ENCODE assay signal across 21 cellular contexts in the genomic region with DNA sequence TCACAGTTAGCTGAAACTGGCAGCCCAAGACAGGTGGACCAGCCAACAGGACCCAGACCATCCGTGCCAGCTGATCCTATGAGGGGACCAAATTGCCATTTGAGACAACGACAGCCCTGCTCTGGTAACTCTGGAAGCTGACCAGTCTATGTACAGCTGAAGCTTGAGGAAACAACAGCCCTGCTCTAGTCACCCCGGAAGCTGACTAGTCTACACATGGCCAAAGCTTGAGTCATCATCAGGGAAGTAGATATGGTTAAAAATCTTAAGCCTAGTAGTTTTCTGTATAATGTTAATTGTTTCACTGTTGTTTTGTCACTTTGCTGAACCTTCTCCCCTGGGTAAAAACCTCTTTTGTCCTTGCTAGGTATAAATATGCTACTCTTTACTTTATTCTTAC.
"Had no signal": no experiment of that assay in that cellular context is flagged by ENCODE, and none has a peak within 500 bp of the region (broad histone marks: within the 10 kb centered on the region; RNA-seq: fewer than 3 reads in every experiment).

No MANE protein-coding gene starts in this region.

- H3K27me3 Mint-ChIP-seq: activated B cell treated with CpG ODN at 0.5 μM for 24 hours; activated CD4-positive, alpha-beta memory T cell treated with anti-CD3 and anti-CD28 coated beads for 36 hours; activated CD8-positive, alpha-beta memory T cell treated with anti-CD3 and anti-CD28 coated beads, Interleukin-2, amount 10 ng/mL, durations not matched to agents 7 days and 5 days; activated naive CD8-positive, alpha-beta T cell treated with anti-CD3 and anti-CD28 coated beads, Interleukin-2, amount 10 ng/mL, durations not matched to agents 7 days and 5 days had no signal

- H3K27ac Mint-ChIP-seq: activated B cell treated with CpG ODN at 0.5 μM for 24 hours; activated CD4-positive, alpha-beta memory T cell treated with anti-CD3 and anti-CD28 coated beads for 36 hours; activated CD8-positive, alpha-beta memory T cell treated with anti-CD3 and anti-CD28 coated beads, Interleukin-2, amount 10 ng/mL, durations not matched to agents 7 days and 5 days; activated naive CD8-positive, alpha-beta T cell treated with anti-CD3 and anti-CD28 coated beads, Interleukin-2, amount 10 ng/mL, durations not matched to agents 7 days and 5 days; nephron progenitor cell; stimulated activated effector memory CD8-positive, alpha-beta T cell treated with anti-CD3 and anti-CD28 coated beads, Interleukin-12 subunit alpha, Interleukin-12 subunit beta, amount 100 ng/mL, for 72 hours had no signal

- H3K27me3 ChIP-seq: body of pancreas, esophagus squamous epithelium, hepatocyte, left lung, sigmoid colon, stomach, upper lobe of left lung had no signal

- H3K27ac ChIP-seq: body of pancreas, esophagus squamous epithelium, hepatocyte, left lung, sigmoid colon, stomach, upper lobe of left lung had no signal

- H3K4me1 Mint-ChIP-seq: activated B cell treated with CpG ODN at 0.5 μM for 24 hours; activated CD8-positive, alpha-beta memory T cell treated with anti-CD3 and anti-CD28 coated beads, Interleukin-2, amount 10 ng/mL, durations not matched to agents 7 days and 5 days; activated naive CD8-positive, alpha-beta T cell treated with anti-CD3 and anti-CD28 coated beads, Interleukin-2, amount 10 ng/mL, durations not matched to agents 7 days and 5 days; nephron progenitor cell; stimulated activated effector memory CD8-positive, alpha-beta T cell treated with anti-CD3 and anti-CD28 coated beads, Interleukin-12 subunit alpha, Interleukin-12 subunit beta, amount 100 ng/mL, for 72 hours had no signal

- H3K4me1 ChIP-seq: body of pancreas, esophagus squamous epithelium, left lung, sigmoid colon, stomach, upper lobe of left lung had no signal

- H3K4me3 ChIP-seq: body of pancreas, esophagus squamous epithelium, hepatocyte, left lung, sigmoid colon, stomach, upper lobe of left lung had no signal

- H3K36me3 ChIP-seq: esophagus squamous epithelium, left lung, sigmoid colon, stomach, upper lobe of left lung had no signal

- FAIRE-seq: colon, endometrium had no signal

- H3K36me3 Mint-ChIP-seq: activated CD4-positive, alpha-beta memory T cell treated with anti-CD3 and anti-CD28 coated beads for 36 hours; stimulated activated effector memory CD8-positive, alpha-beta T cell treated with anti-CD3 and anti-CD28 coated beads, Interleukin-12 subunit alpha, Interleukin-12 subunit beta, amount 100 ng/mL, for 72 hours had no signal

- DNase-seq: activated B cell treated with CpG ODN at 0.5 μM for 24 hours; activated CD4-positive, alpha-beta memory T cell treated with anti-CD3 and anti-CD28 coated beads for 36 hours; activated CD4-positive, alpha-beta T cell treated with anti-CD3 and anti-CD28 coated beads for 4 hours; activated CD8-positive, alpha-beta memory T cell treated with anti-CD3 and anti-CD28 coated beads, Interleukin-2, amount 10 ng/mL, durations not matched to agents 7 days and 5 days; activated naive CD8-positive, alpha-beta T cell treated with anti-CD3 and anti-CD28 coated beads, Interleukin-2, amount 10 ng/mL, durations not matched to agents 7 days and 5 days; body of pancreas; central memory CD4-positive, alpha-beta T cell; esophagus squamous epithelium; islet precursor cell; left lung; nephron progenitor cell; nucleus accumbens; posterior cingulate gyrus; sigmoid colon; stimulated activated CD4-positive, alpha-beta T cell treated with anti-CD3 and anti-CD28 coated beads, Interleukin-4, amount 100 ng/mL, for 24 hours; stomach; upper lobe of left lung had no signal

- ATAC-seq: activated CD8-positive, alpha-beta memory T cell treated with anti-CD3 and anti-CD28 coated beads, Interleukin-2, amount 10 ng/mL, durations not matched to agents 7 days and 5 days; body of pancreas; left lung; stimulated activated effector memory CD8-positive, alpha-beta T cell treated with anti-CD3 and anti-CD28 coated beads, Interleukin-12 subunit alpha, Interleukin-12 subunit beta, amount 100 ng/mL, for 72 hours had no signal

- H3K4me3 Mint-ChIP-seq: activated B cell treated with CpG ODN at 0.5 μM for 24 hours; activated CD4-positive, alpha-beta memory T cell treated with anti-CD3 and anti-CD28 coated beads for 36 hours; activated CD8-positive, alpha-beta memory T cell treated with anti-CD3 and anti-CD28 coated beads, Interleukin-2, amount 10 ng/mL, durations not matched to agents 7 days and 5 days; activated naive CD8-positive, alpha-beta T cell treated with anti-CD3 and anti-CD28 coated beads, Interleukin-2, amount 10 ng/mL, durations not matched to agents 7 days and 5 days; nephron progenitor cell; stimulated activated effector memory CD8-positive, alpha-beta T cell treated with anti-CD3 and anti-CD28 coated beads, Interleukin-12 subunit alpha, Interleukin-12 subunit beta, amount 100 ng/mL, for 72 hours had no signal
